ENCODE assay signal across 12 cellular contexts in genomic region chr5:227375-227774, GRCh38. TPM values are rescaled to one million over a fixed set of nuclear protein-coding genes. Genes with fewer than 3 reads are reported as not detected.
"Had no signal": no experiment of that assay in that cellular context is flagged by ENCODE, and none has a peak within 500 bp of the region (broad histone marks: within the 10 kb centered on the region; RNA-seq: fewer than 3 reads in every experiment).

No MANE protein-coding gene starts in this region.

RNA-seq across cellular contexts. Expression of gene LRRC14B, which starts 36.1 kb away (rescaled TPM):
- total RNA-seq: hepatocyte, kidney epithelial cell, lower leg skin, mononuclear cell, natural killer cell, occipital lobe, osteocyte, spleen, subcutaneous adipose tissue, transverse colon, upper lobe of left lung, vagina had no signal
